ENCODE assay signal across 19 cellular contexts in genomic region chr10:3236644-3237043, GRCh38.
"Had no signal": no experiment of that assay in that cellular context is flagged by ENCODE, and none has a peak within 500 bp of the region (broad histone marks: within the 10 kb centered on the region; RNA-seq: fewer than 3 reads in every experiment).

No MANE protein-coding gene starts in this region.

- H3K27ac Mint-ChIP-seq: activated CD4-positive, alpha-beta memory T cell treated with anti-CD3 and anti-CD28 coated beads, Interleukin-2, amount 10 ng/mL, durations not matched to agents 7 days and 5 days; activated naive CD8-positive, alpha-beta T cell; T-cell had no signal

- ATAC-seq: PC-3, T-cell had no signal

- H3K36me3 ChIP-seq: MG63 had no signal

- H3K27ac ChIP-seq: VCaP had no signal

- H3K4me3 ChIP-seq: MG63 had no signal

- H3K4me3 Mint-ChIP-seq: activated CD4-positive, alpha-beta memory T cell treated with anti-CD3 and anti-CD28 coated beads, Interleukin-2, amount 10 ng/mL, durations not matched to agents 7 days and 5 days; activated naive CD8-positive, alpha-beta T cell; T-cell had no signal

- H3K27me3 ChIP-seq: MG63 had no signal

- H3K9me3 Mint-ChIP-seq: activated CD4-positive, alpha-beta memory T cell treated with anti-CD3 and anti-CD28 coated beads, Interleukin-2, amount 10 ng/mL, durations not matched to agents 7 days and 5 days; T-cell had no signal

- H3K36me3 Mint-ChIP-seq: activated naive CD8-positive, alpha-beta T cell; T-cell had no signal

- DNase-seq: activated CD4-positive, alpha-beta memory T cell treated with anti-CD3 and anti-CD28 coated beads, Interleukin-2, amount 10 ng/mL, durations not matched to agents 7 days and 5 days; activated CD4-positive, alpha-beta T cell treated with anti-CD3 and anti-CD28 coated beads, Interleukin-2, amount 50 U/mL, for 1 hour; activated CD4-positive, CD25-positive, alpha-beta regulatory T cell; activated CD8-positive, alpha-beta memory T cell treated with anti-CD3 and anti-CD28 coated beads, Interleukin-2, amount 50 U/mL, for 4 hours; activated naive CD4-positive, alpha-beta T cell; caudate nucleus; MG63; MV-4-11; NCI-H1092 treated with DMSO at 0.1 percent for 48 hours; NCI-H1417 treated with DMSO at 0.1 percent for 48 hours; NCI-H187; NCI-H2081; NCI-H510A treated with DMSO at 0.1 percent for 48 hours; NCI-H69; PC-3; SHP77 treated with DMSO at 0.1 percent for 48 hours; T-cell had no signal

- H3K9me3 ChIP-seq: MG63 had no signal
